In genomic region chr11:111909378-111909777, GRCh38 we compare ENCODE assay signal across 1 cellular context.
TF ChIP-seq lines count a peak whose summit lies in the region.

No MANE protein-coding gene starts in this region.

TF ChIP-seq in K562, 482 proteins besides CTCF, POLR2A, EP300 and RAD21:
- TF ChIP-seq ARID1B (IDR thresholded peaks at IDR 0.05) (peak; percentile 34; the same call in 1 of the 2 replicates), ZNF23 (CRISPR knock-in tag; IDR thresholded peaks at IDR 0.05) (no peak), BCL6 (CRISPR knock-in tag; IDR thresholded peaks at IDR 0.05) (no peak), CBFA2T2 (conservative IDR thresholded peaks at IDR 0.05) (peak; percentile 48), ZFP36 (IDR thresholded peaks at IDR 0.05; ENCODE audit: low read depth, low read length, partially characterized antibody) (no peak), TAL1 (IDR thresholded peaks at IDR 0.05) (peak; percentile 39; the same call in 1 of the 2 replicates), NR0B1 (IDR thresholded peaks at IDR 0.05; ENCODE audit: partially characterized antibody) (no peak), ZBTB9 (CRISPR knock-in tag; IDR thresholded peaks at IDR 0.05) (no peak), TEAD4 (IDR thresholded peaks at IDR 0.05; ENCODE audit: low read length) (0 out of 2 replicates have a peak, but pooled peaks have one; percentile 33), TEAD4 (CRISPR knock-in tag; IDR thresholded peaks at IDR 0.05; ENCODE audit: borderline replicate concordance) (no peak), HMG20A (CRISPR knock-in tag; conservative IDR thresholded peaks at IDR 0.05) (no peak), ATF3 (IDR thresholded peaks at IDR 0.05) (no peak), ATF3 (CRISPR knock-in tag; conservative IDR thresholded peaks at IDR 0.05) (no peak), SNIP1 (IDR thresholded peaks at IDR 0.05; ENCODE audit: low read depth) (no peak), WHSC1 (IDR thresholded peaks at IDR 0.05; ENCODE audit: low read length) (no peak), CBFA2T3 (IDR thresholded peaks at IDR 0.05) (peak; percentile 77), CBX3 (IDR thresholded peaks at IDR 0.05; ENCODE audit: borderline replicate concordance in 1 of 2, low read length in 2 of 2) (peak in 1 of 2 experiments; percentile 41; a peak in 1 of 3 replicates), ETV6 (IDR thresholded peaks at IDR 0.05; ENCODE audit: borderline replicate concordance in 1 of 2, low read depth in 2 of 2, low read length in 1 of 2) (no peak), ETV6 (CRISPR knock-in tag; IDR thresholded peaks at IDR 0.05; ENCODE audit: borderline replicate concordance) (no peak), ZNF408 (CRISPR knock-in tag; IDR thresholded peaks at IDR 0.05; ENCODE audit: low read depth) (no peak), FOSL1 (tag; conservative IDR thresholded peaks at IDR 0.05) (no peak), TCF3 (CRISPR knock-in tag; IDR thresholded peaks at IDR 0.05) (peak; percentile 66), SMARCE1 (IDR thresholded peaks at IDR 0.05) (peak; percentile 24; the same call in 1 of the 2 replicates), DPF2 (IDR thresholded peaks at IDR 0.05) (peak; percentile 52; the same call in 1 of the 2 replicates), NCOR1 (IDR thresholded peaks at IDR 0.05) (peak; percentile 14; the same call in 1 of the 2 replicates), KAT7 (CRISPR knock-in tag; IDR thresholded peaks at IDR 0.05; ENCODE audit: borderline replicate concordance) (no peak), KAT8 (IDR thresholded peaks at IDR 0.05; ENCODE audit: low read depth) (no peak), ZNF12 (CRISPR knock-in tag; IDR thresholded peaks at IDR 0.05) (no peak), EHMT2 (IDR thresholded peaks at IDR 0.05) (0 out of 2 replicates have a peak, but pooled peaks have one; percentile 9), HMBOX1 (IDR thresholded peaks at IDR 0.05) (peak; percentile 93), BRD9 (IDR thresholded peaks at IDR 0.05; ENCODE audit: low read depth, partially characterized antibody) (no peak), ZNF324 (CRISPR knock-in tag; IDR thresholded peaks at IDR 0.05) (no peak), ATF1 (CRISPR knock-in tag; IDR thresholded peaks at IDR 0.05) (no peak), ATF1 (tag; IDR thresholded peaks at IDR 0.05) (no peak)
- TF ChIP-seq, protein P1, sequence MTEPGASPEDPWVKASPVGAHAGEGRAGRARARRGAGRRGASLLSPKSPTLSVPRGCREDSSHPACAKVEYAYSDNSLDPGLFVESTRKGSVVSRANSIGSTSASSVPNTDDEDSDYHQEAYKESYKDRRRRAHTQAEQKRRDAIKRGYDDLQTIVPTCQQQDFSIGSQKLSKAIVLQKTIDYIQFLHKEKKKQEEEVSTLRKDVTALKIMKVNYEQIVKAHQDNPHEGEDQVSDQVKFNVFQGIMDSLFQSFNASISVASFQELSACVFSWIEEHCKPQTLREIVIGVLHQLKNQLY (CRISPR knock-in tag; conservative IDR thresholded peaks at IDR 0.05) = no peak
- TF ChIP-seq, protein P2, sequence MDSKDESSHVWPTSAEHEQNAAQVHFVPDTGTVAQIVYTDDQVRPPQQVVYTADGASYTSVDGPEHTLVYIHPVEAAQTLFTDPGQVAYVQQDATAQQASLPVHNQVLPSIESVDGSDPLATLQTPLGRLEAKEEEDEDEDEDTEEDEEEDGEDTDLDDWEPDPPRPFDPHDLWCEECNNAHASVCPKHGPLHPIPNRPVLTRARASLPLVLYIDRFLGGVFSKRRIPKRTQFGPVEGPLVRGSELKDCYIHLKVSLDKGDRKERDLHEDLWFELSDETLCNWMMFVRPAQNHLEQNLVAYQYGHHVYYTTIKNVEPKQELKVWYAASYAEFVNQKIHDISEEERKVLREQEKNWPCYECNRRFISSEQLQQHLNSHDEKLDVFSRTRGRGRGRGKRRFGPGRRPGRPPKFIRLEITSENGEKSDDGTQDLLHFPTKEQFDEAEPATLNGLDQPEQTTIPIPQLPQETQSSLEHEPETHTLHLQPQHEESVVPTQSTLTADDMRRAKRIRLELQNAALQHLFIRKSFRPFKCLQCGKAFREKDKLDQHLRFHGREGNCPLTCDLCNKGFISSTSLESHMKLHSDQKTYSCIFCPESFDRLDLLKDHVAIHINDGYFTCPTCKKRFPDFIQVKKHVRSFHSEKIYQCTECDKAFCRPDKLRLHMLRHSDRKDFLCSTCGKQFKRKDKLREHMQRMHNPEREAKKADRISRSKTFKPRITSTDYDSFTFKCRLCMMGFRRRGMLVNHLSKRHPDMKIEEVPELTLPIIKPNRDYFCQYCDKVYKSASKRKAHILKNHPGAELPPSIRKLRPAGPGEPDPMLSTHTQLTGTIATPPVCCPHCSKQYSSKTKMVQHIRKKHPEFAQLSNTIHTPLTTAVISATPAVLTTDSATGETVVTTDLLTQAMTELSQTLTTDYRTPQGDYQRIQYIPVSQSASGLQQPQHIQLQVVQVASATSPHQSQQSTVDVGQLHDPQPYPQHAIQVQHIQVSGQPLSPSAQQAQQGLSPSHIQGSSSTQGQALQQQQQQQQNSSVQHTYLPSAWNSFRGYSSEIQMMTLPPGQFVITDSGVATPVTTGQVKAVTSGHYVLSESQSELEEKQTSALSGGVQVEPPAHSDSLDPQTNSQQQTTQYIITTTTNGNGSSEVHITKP (IDR thresholded peaks at IDR 0.05; ENCODE audit: partially characterized antibody) = peak; percentile 61
- TF ChIP-seq, protein P3, sequence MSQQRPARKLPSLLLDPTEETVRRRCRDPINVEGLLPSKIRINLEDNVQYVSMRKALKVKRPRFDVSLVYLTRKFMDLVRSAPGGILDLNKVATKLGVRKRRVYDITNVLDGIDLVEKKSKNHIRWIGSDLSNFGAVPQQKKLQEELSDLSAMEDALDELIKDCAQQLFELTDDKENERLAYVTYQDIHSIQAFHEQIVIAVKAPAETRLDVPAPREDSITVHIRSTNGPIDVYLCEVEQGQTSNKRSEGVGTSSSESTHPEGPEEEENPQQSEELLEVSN (IDR thresholded peaks at IDR 0.05; ENCODE audit: borderline replicate concordance in 1 of 2, extremely low read depth in 1 of 2, insufficient read depth in 1 of 2, insufficient read length in 1 of 2, low read depth in 1 of 2, low read length in 1 of 2, poor library complexity in 1 of 2, severe bottlenecking in 1 of 2) = no peak
- TF ChIP-seq, protein P4, sequence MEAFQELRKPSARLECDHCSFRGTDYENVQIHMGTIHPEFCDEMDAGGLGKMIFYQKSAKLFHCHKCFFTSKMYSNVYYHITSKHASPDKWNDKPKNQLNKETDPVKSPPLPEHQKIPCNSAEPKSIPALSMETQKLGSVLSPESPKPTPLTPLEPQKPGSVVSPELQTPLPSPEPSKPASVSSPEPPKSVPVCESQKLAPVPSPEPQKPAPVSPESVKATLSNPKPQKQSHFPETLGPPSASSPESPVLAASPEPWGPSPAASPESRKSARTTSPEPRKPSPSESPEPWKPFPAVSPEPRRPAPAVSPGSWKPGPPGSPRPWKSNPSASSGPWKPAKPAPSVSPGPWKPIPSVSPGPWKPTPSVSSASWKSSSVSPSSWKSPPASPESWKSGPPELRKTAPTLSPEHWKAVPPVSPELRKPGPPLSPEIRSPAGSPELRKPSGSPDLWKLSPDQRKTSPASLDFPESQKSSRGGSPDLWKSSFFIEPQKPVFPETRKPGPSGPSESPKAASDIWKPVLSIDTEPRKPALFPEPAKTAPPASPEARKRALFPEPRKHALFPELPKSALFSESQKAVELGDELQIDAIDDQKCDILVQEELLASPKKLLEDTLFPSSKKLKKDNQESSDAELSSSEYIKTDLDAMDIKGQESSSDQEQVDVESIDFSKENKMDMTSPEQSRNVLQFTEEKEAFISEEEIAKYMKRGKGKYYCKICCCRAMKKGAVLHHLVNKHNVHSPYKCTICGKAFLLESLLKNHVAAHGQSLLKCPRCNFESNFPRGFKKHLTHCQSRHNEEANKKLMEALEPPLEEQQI (IDR thresholded peaks at IDR 0.05) = no peak
- TF ChIP-seq, protein P5, sequence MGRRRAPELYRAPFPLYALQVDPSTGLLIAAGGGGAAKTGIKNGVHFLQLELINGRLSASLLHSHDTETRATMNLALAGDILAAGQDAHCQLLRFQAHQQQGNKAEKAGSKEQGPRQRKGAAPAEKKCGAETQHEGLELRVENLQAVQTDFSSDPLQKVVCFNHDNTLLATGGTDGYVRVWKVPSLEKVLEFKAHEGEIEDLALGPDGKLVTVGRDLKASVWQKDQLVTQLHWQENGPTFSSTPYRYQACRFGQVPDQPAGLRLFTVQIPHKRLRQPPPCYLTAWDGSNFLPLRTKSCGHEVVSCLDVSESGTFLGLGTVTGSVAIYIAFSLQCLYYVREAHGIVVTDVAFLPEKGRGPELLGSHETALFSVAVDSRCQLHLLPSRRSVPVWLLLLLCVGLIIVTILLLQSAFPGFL (CRISPR knock-in tag; IDR thresholded peaks at IDR 0.05) = no peak
- TF ChIP-seq, protein P6, sequence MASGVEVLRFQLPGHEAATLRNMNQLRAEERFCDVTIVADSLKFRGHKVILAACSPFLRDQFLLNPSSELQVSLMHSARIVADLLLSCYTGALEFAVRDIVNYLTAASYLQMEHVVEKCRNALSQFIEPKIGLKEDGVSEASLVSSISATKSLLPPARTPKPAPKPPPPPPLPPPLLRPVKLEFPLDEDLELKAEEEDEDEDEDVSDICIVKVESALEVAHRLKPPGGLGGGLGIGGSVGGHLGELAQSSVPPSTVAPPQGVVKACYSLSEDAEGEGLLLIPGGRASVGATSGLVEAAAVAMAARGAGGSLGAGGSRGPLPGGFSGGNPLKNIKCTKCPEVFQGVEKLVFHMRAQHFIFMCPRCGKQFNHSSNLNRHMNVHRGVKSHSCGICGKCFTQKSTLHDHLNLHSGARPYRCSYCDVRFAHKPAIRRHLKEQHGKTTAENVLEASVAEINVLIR (CRISPR knock-in tag; IDR thresholded peaks at IDR 0.05) = no peak
- TF ChIP-seq, protein P7, sequence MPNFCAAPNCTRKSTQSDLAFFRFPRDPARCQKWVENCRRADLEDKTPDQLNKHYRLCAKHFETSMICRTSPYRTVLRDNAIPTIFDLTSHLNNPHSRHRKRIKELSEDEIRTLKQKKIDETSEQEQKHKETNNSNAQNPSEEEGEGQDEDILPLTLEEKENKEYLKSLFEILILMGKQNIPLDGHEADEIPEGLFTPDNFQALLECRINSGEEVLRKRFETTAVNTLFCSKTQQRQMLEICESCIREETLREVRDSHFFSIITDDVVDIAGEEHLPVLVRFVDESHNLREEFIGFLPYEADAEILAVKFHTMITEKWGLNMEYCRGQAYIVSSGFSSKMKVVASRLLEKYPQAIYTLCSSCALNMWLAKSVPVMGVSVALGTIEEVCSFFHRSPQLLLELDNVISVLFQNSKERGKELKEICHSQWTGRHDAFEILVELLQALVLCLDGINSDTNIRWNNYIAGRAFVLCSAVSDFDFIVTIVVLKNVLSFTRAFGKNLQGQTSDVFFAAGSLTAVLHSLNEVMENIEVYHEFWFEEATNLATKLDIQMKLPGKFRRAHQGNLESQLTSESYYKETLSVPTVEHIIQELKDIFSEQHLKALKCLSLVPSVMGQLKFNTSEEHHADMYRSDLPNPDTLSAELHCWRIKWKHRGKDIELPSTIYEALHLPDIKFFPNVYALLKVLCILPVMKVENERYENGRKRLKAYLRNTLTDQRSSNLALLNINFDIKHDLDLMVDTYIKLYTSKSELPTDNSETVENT (CRISPR knock-in tag; IDR thresholded peaks at IDR 0.05) = no peak
- TF ChIP-seq, protein P8, sequence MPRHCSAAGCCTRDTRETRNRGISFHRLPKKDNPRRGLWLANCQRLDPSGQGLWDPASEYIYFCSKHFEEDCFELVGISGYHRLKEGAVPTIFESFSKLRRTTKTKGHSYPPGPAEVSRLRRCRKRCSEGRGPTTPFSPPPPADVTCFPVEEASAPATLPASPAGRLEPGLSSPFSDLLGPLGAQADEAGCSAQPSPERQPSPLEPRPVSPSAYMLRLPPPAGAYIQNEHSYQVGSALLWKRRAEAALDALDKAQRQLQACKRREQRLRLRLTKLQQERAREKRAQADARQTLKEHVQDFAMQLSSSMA (CRISPR knock-in tag; IDR thresholded peaks at IDR 0.05) = no peak
- TF ChIP-seq, protein P9, sequence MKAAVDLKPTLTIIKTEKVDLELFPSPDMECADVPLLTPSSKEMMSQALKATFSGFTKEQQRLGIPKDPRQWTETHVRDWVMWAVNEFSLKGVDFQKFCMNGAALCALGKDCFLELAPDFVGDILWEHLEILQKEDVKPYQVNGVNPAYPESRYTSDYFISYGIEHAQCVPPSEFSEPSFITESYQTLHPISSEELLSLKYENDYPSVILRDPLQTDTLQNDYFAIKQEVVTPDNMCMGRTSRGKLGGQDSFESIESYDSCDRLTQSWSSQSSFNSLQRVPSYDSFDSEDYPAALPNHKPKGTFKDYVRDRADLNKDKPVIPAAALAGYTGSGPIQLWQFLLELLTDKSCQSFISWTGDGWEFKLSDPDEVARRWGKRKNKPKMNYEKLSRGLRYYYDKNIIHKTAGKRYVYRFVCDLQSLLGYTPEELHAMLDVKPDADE (conservative IDR thresholded peaks at IDR 0.05; ENCODE audit: control insufficient read depth, low read depth, low read length) = no peak
